ENCODE assay signal across 17 cellular contexts in genomic region chr18:59898093-59898492, GRCh38. TPM values are rescaled to one million over a fixed set of nuclear protein-coding genes. Genes with fewer than 3 reads are reported as not detected.
A peak's percentile ranks its signal among the peaks of the same experiment; 100 is the strongest.
DNase-seq lines count a peak whose midpoint lies in the region; FAIRE-seq and TF ChIP-seq lines count a peak whose summit lies in the region.
"Had no signal": no experiment of that assay in that cellular context is flagged by ENCODE, and none has a peak within 500 bp of the region (broad histone marks: within the 10 kb centered on the region; RNA-seq: fewer than 3 reads in every experiment).

No MANE protein-coding gene starts in this region.

- peak overlapping the region; percentile 96 for H3K4me3 Mint-ChIP-seq in activated CD4-positive, alpha-beta memory T cell treated with anti-CD3 and anti-CD28 coated beads for 36 hours

- CTCF ChIA-PET in activated CD4-positive, alpha-beta memory T cell treated with anti-CD3 and anti-CD28 coated beads for 36 hours (lab: Charles Lee) = interaction anchor here (1.1 kb wide), 1 partner anchor 29 kb away, joined by 4 read pairs; no protein-coding TSS in a partner anchor

- H3K9me3 ChIP-seq in BLaER1 (no peaks in the 10 kb centered on the region), iPS-20b (ENCODE audit: insufficient read depth, low read depth, low read length) (no peaks in the 10 kb centered on the region)
- H3K9me3 ChIP-seq: Caco-2, left ventricle myocardium inferior, spleen, suprapubic skin had no signal

- H3K27me3 ChIP-seq in BLaER1 (no peaks in the 10 kb centered on the region), iPS-20b (ENCODE audit: insufficient read depth, low read length) (peaks cover 40% of the 10 kb centered on the region; the same call in 1 of the 2 replicates)
- H3K27me3 ChIP-seq: suprapubic skin had no signal

- intact Hi-C loops in activated CD4-positive, alpha-beta memory T cell treated with anti-CD3 and anti-CD28 coated beads for 36 hours (cut with micrococcal nuclease) = no loop called here

- H3K27me3 Mint-ChIP-seq in activated CD4-positive, alpha-beta memory T cell treated with anti-CD3 and anti-CD28 coated beads for 36 hours = no peaks in the 10 kb centered on the region

- H3K4me3 ChIP-seq in BLaER1 (no peak overlapping the region), iPS-20b (ENCODE audit: low read length) (peak overlapping the region; percentile 95)

- H3K9me3 Mint-ChIP-seq in activated CD4-positive, alpha-beta memory T cell treated with anti-CD3 and anti-CD28 coated beads for 36 hours = no peaks in the 10 kb centered on the region

- H3K36me3 Mint-ChIP-seq in activated CD4-positive, alpha-beta memory T cell treated with anti-CD3 and anti-CD28 coated beads for 36 hours = peaks cover 31% of the 10 kb centered on the region

- peaks cover 21% of the 10 kb centered on the region for H3K4me1 Mint-ChIP-seq in activated CD4-positive, alpha-beta memory T cell treated with anti-CD3 and anti-CD28 coated beads for 36 hours (ENCODE audit: low read depth)

- H3K4me2 ChIP-seq in BLaER1 = peak overlapping the region; percentile 84; the same call in 1 of the 2 replicates

- FAIRE-seq in GM12892 (lab: Jason Lieb, UNC) = peak; percentile 48

- H4K20me1 ChIP-seq in BLaER1 = peaks cover 22% of the 10 kb centered on the region

- no peak overlapping the region for H3K9ac ChIP-seq in BLaER1
- peak overlapping the region; percentile 3; the same call in 1 of the 2 replicates for H3K9ac ChIP-seq in iPS-20b (ENCODE audit: low read depth, low read length)

- peaks cover 26% of the 10 kb centered on the region for H3K4me1 ChIP-seq in BLaER1
- H3K4me1 ChIP-seq in iPS-20b (ENCODE audit: insufficient read depth, low read length) = peaks cover 16% of the 10 kb centered on the region; the same call in 1 of the 2 replicates
- H3K4me1 ChIP-seq: Caco-2 had no signal

- no peak overlapping the region for H3K27ac Mint-ChIP-seq in activated CD4-positive, alpha-beta memory T cell treated with anti-CD3 and anti-CD28 coated beads for 36 hours

- no peak overlapping the region for H3K27ac ChIP-seq in BLaER1
- H3K27ac ChIP-seq in iPS-20b (ENCODE audit: low read length) = no peak overlapping the region
- H3K27ac ChIP-seq: left ventricle myocardium inferior, spleen had no signal

- DNase-seq in GM12892 (ENCODE audit: insufficient read length) (no peak), retina (no peak), AG08396 (ENCODE audit: low spot score) (no peak)
- no peak for DNase-seq in activated CD4-positive, alpha-beta memory T cell treated with anti-CD3 and anti-CD28 coated beads for 36 hours
- DNase-seq in activated effector memory CD4-positive, alpha-beta T cell treated with Interleukin-2 at 50 U/mL for 16 hours = no peak
- DNase-seq in stimulated activated CD4-positive, alpha-beta T cell treated with anti-CD3 and anti-CD28 coated beads, Interleukin-4, amount 100 ng/mL, for 4 hours = no peak
- DNase-seq: activated CD4-positive, CD25-positive, alpha-beta regulatory T cell treated with anti-CD3 and anti-CD28 coated beads, Interleukin-2, amount 50 U/mL, for 72 hours; activated gamma-delta T cell treated with Interleukin-2 at 50 U/mL for 16 hours; Caco-2; Karpas-422; left ventricle myocardium inferior; NCI-H1694; nucleus accumbens had no signal

- POLR2A ChIA-PET in activated CD4-positive, alpha-beta memory T cell treated with anti-CD3 and anti-CD28 coated beads for 36 hours (lab: Charles Lee) = interaction anchor here (1.1 to 6.2 kb wide), 6 partner anchors 9 to 52 kb away, joined by 4 to 93 read pairs (median 21); no protein-coding TSS in a partner anchor

- H3K36me3 ChIP-seq in BLaER1 = peaks cover 8% of the 10 kb centered on the region
- H3K36me3 ChIP-seq in iPS-20b (ENCODE audit: insufficient read depth, low read depth, low read length) = peaks cover 22% of the 10 kb centered on the region
- H3K36me3 ChIP-seq: left ventricle myocardium inferior, suprapubic skin had no signal

- no peak for TF ChIP-seq POLR2A in GM12892 (IDR thresholded peaks at IDR 0.05; ENCODE audit: low read depth, low read length)

RNA-seq across cellular contexts. Expression of gene PMAIP1, which starts 1.7 kb away (rescaled TPM):
- polyA plus RNA-seq in GM12892 (2012; ENCODE audit: missing spikeins) = 133 TPM
- total RNA-seq in activated CD4-positive, alpha-beta memory T cell treated with anti-CD3 and anti-CD28 coated beads for 36 hours = 100 to 1,000 TPM in 1 of 2 experiments, 10 to 100 TPM in 1; 97.6 to 104 TPM
